ENCODE assay signal across 31 cellular contexts in the genomic region with DNA sequence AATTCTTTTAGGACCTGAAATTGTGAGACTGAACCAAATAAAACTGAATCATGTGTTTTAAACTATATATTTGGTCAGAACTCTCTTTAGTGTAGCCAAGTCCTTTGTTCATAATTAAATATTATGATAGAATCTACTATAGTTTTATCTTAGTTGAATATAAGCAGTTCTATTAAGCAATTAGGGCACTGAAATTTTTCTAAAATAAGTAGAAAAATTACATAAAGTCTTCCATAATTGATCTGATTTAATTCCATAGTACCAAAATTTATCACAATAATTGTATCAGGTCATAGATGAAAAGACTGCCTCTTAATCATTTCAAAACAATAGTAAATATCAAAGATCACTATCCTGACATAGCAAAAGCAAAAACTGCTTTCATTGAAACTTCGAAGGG.
"Had no signal": no experiment of that assay in that cellular context is flagged by ENCODE, and none has a peak within 500 bp of the region (broad histone marks: within the 10 kb centered on the region; RNA-seq: fewer than 3 reads in every experiment).

No MANE protein-coding gene starts in this region.

- ATAC-seq: naive thymus-derived CD8-positive, alpha-beta T cell; natural killer cell treated with Interleukin-12 subunit alpha and Interleukin-12 subunit beta and Interleukin-15 and Interleukin-18, amount 100 ng/mL, for 72 hours; psoas muscle; right cardiac atrium; right lobe of liver; stimulated activated memory B cell treated with anti-CD40 and anti-IgM and Interleukin-4, amounts not matched to agents 10 μg/mL and 1 μg/mL and 100 μg/mL, for 72 hours; stimulated activated naive CD8-positive, alpha-beta T cell treated with anti-CD3 and anti-CD28 coated beads, Interleukin-15, amount 100 ng/mL, for 72 hours; stimulated activated naive CD8-positive, alpha-beta T cell treated with anti-CD3 and anti-CD28 coated beads, Interleukin-15, Interleukin-2, amounts not matched to agents 100 U/mL and 50 U/mL, for 24 hours had no signal

- H3K4me1 Mint-ChIP-seq: naive thymus-derived CD8-positive, alpha-beta T cell; nephron progenitor cell; stimulated activated memory B cell treated with anti-CD40 and anti-IgM and Interleukin-4, amounts not matched to agents 10 μg/mL and 1 μg/mL and 100 μg/mL, for 72 hours; stimulated activated naive CD8-positive, alpha-beta T cell treated with anti-CD3 and anti-CD28 coated beads, Interleukin-15, amount 100 ng/mL, for 72 hours had no signal

- H3K4me3 ChIP-seq: ovary, psoas muscle, right lobe of liver, sigmoid colon, smooth muscle cell, spleen, thoracic aorta, thyroid gland, tibial nerve, upper lobe of left lung, vagina had no signal

- H2AFZ ChIP-seq: parathyroid adenoma had no signal

- H3K36me3 Mint-ChIP-seq: naive thymus-derived CD8-positive, alpha-beta T cell; natural killer cell treated with Interleukin-12 subunit alpha and Interleukin-12 subunit beta and Interleukin-15 and Interleukin-18, amount 100 ng/mL, for 72 hours; stimulated activated memory B cell treated with anti-CD40 and anti-IgM and Interleukin-4, amounts not matched to agents 10 μg/mL and 1 μg/mL and 100 μg/mL, for 72 hours had no signal

- H3K9me3 ChIP-seq: neutrophil, ovary, psoas muscle, right lobe of liver, sigmoid colon, spleen, thoracic aorta, thyroid gland, tibial nerve, upper lobe of left lung, vagina had no signal

- H3K36me3 ChIP-seq: neutrophil, ovary, right lobe of liver, sigmoid colon, spleen, thoracic aorta, thyroid gland, tibial nerve, upper lobe of left lung, vagina had no signal

- DNase-seq: naive thymus-derived CD8-positive, alpha-beta T cell; nephron progenitor cell; nucleus accumbens; ovary; posterior cingulate gyrus; psoas muscle; right cardiac atrium; right lobe of liver; sigmoid colon; spleen; stimulated activated CD4-positive, alpha-beta T cell treated with anti-CD3 and anti-CD28 coated beads, Interleukin-12 subunit alpha, Interleukin-12 subunit beta, amount 100 ng/mL, for 4 hours; stimulated activated CD4-positive, alpha-beta T cell treated with anti-CD3 and anti-CD28 coated beads, Interleukin-1b, Interleukin-23, amount 100 ng/mL, for 48 hours; stimulated activated CD4-positive, alpha-beta T cell treated with anti-CD3 and anti-CD28 coated beads, Interleukin-4, amount 100 ng/mL, for 1 hour; stimulated activated CD4-positive, alpha-beta T cell treated with anti-CD3 and anti-CD28 coated beads, Interleukin-4, amount 100 ng/mL, for 4 hours; stimulated activated CD8-positive, alpha-beta memory T cell treated with anti-CD3 and anti-CD28 coated beads, Interleukin-4, amount 100 ng/mL, for 48 hours; stimulated activated naive CD4-positive, alpha-beta T cell; stimulated activated naive CD8-positive, alpha-beta T cell treated with anti-CD3 and anti-CD28 coated beads, Interleukin-15, amount 100 ng/mL, for 72 hours; stimulated activated naive CD8-positive, alpha-beta T cell treated with anti-CD3 and anti-CD28 coated beads, Interleukin-15, Interleukin-2, amounts not matched to agents 100 U/mL and 50 U/mL, for 24 hours; thyroid gland; trophoblast cell; upper lobe of left lung had no signal

- H3K4me2 ChIP-seq: smooth muscle cell had no signal

- H3K27me3 ChIP-seq: ovary, right lobe of liver, sigmoid colon, spleen, thyroid gland, tibial nerve, upper lobe of left lung, vagina had no signal

- H3K27ac ChIP-seq: neutrophil, ovary, parathyroid adenoma, psoas muscle, right lobe of liver, sigmoid colon, spleen, thoracic aorta, thyroid gland, tibial nerve, upper lobe of left lung, vagina had no signal

- H3K9ac ChIP-seq: parathyroid adenoma had no signal

- H3K4me1 ChIP-seq: parathyroid adenoma, psoas muscle, right lobe of liver, sigmoid colon, spleen, thyroid gland, tibial nerve, upper lobe of left lung, vagina had no signal

- H3K4me3 Mint-ChIP-seq: naive thymus-derived CD8-positive, alpha-beta T cell; natural killer cell treated with Interleukin-12 subunit alpha and Interleukin-12 subunit beta and Interleukin-15 and Interleukin-18, amount 100 ng/mL, for 72 hours; nephron progenitor cell; neural crest cell; stimulated activated memory B cell treated with anti-CD40 and anti-IgM and Interleukin-4, amounts not matched to agents 10 μg/mL and 1 μg/mL and 100 μg/mL, for 72 hours; stimulated activated naive CD8-positive, alpha-beta T cell treated with anti-CD3 and anti-CD28 coated beads, Interleukin-15, amount 100 ng/mL, for 72 hours had no signal

- H3K27me3 Mint-ChIP-seq: stimulated activated memory B cell treated with anti-CD40 and anti-IgM and Interleukin-4, amounts not matched to agents 10 μg/mL and 1 μg/mL and 100 μg/mL, for 72 hours had no signal

- H3K9me3 Mint-ChIP-seq: naive thymus-derived CD8-positive, alpha-beta T cell; natural killer cell treated with Interleukin-12 subunit alpha and Interleukin-12 subunit beta and Interleukin-15 and Interleukin-18, amount 100 ng/mL, for 72 hours; nephron progenitor cell; neural crest cell; stimulated activated memory B cell treated with anti-CD40 and anti-IgM and Interleukin-4, amounts not matched to agents 10 μg/mL and 1 μg/mL and 100 μg/mL, for 72 hours; stimulated activated naive CD8-positive, alpha-beta T cell treated with anti-CD3 and anti-CD28 coated beads, Interleukin-15, amount 100 ng/mL, for 72 hours had no signal

- H3K79me2 ChIP-seq: parathyroid adenoma had no signal

- H3K27ac Mint-ChIP-seq: naive thymus-derived CD8-positive, alpha-beta T cell; natural killer cell treated with Interleukin-12 subunit alpha and Interleukin-12 subunit beta and Interleukin-15 and Interleukin-18, amount 100 ng/mL, for 72 hours; nephron progenitor cell; progenitor cell of endocrine pancreas; stimulated activated memory B cell treated with anti-CD40 and anti-IgM and Interleukin-4, amounts not matched to agents 10 μg/mL and 1 μg/mL and 100 μg/mL, for 72 hours; stimulated activated naive CD8-positive, alpha-beta T cell treated with anti-CD3 and anti-CD28 coated beads, Interleukin-15, amount 100 ng/mL, for 72 hours had no signal
